ENCODE assay signal across 12 cellular contexts in the genomic region with DNA sequence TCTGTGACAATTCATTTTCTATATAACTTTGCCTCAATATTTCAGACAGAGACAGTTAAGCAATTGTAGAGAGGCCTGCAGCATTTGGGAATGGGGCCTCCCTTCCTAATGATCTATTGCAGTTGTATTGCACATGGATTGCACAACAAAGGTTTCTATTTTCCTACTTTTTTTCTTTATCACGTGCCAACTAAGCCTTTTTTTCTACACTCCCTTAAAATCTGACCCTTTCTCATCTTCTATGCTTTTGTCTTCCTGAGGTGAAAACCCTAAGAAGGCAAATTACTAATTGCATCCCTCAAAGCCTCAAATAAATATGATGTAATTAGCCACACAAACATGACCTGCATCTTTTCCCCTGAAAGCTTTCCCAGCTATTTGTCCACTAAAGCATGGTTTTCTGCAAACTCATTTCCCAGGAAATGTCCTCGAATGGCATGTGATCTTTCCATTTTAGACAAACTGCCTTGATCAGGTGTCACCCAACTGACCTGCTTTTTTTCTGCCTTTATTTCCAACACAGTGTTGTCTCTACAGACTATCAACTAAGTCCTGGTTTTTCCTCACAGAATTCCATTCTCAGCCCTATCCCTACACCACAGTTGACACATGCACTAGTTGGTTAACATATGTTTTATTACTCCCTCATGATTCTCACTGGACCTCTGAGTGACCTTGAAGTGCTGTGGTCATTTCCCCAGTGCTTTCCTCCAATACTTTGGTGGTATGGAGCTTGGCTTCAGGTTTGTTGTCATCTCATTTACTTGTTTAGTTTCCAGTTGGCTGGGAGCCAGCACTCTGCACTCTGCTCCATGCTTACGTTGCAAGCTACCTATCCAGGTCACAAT. TPM values are rescaled to one million over a fixed set of nuclear protein-coding genes. Genes with fewer than 3 reads are reported as not detected.
DNase-seq lines count a peak whose midpoint lies in the region; ATAC-seq and TF ChIP-seq lines count a peak whose summit lies in the region.
"Had no signal": no experiment of that assay in that cellular context is flagged by ENCODE, and none has a peak within 500 bp of the region (broad histone marks: within the 10 kb centered on the region; RNA-seq: fewer than 3 reads in every experiment).

No MANE protein-coding gene starts in this region.

- H3K9me3 ChIP-seq in SJCRH30 (replicated peaks), result no peaks in the 10 kb centered on the region
- H3K9me3 ChIP-seq: BLaER1 treated with 17β-estradiol and CSF1 and Interleukin-3, amounts not matched to agents 10 nM and 100 nM had no signal

- H3K27ac ChIP-seq in SJCRH30, result no peak overlapping the region
- H3K27ac ChIP-seq: BLaER1 treated with 17β-estradiol and CSF1 and Interleukin-3, amounts not matched to agents 10 nM and 100 nM had no signal

- TF ChIP-seq CTCF in epithelial cell of esophagus (IDR thresholded peaks at IDR 0.05; ENCODE audit: insufficient read depth, low read depth, low read length, missing control alignments), result no peak

- ATAC-seq in HG03378 (IDR thresholded peaks at IDR 0.05; ENCODE audit: unreplicated experiment), result no peak
- ATAC-seq: GM12878, natural killer cell had no signal

- H3K4me3 ChIP-seq in epithelial cell of esophagus (ENCODE audit: low read length) (no peak overlapping the region), skeletal muscle cell (ENCODE audit: low read depth, low read length) (no peak overlapping the region), SJCRH30 (no peak overlapping the region)
- H3K4me3 ChIP-seq: BLaER1 treated with 17β-estradiol and CSF1 and Interleukin-3, amounts not matched to agents 10 nM and 100 nM; GM12878 had no signal

- DNase-seq in NCI-H510A treated with DMSO at 0.1 percent for 48 hours (lab: John Stamatoyannopoulos, UW) (peak; percentile 43), NCI-H510A (lab: John Stamatoyannopoulos, UW) (no peak), NCI-H2029 treated with DMSO at 0.1 percent for 48 hours (lab: John Stamatoyannopoulos, UW) (peak; percentile 14), epithelial cell of esophagus (ENCODE audit: low read depth) (peak; percentile 40), skeletal muscle cell (ENCODE audit: low read depth) (peak; percentile 67), SJCRH30 (no peak), pons (ENCODE audit: low spot score) (no peak)
- DNase-seq: cortex of kidney, natural killer cell had no signal

- peaks cover 15% of the 10 kb centered on the region for H3K4me1 ChIP-seq in SJCRH30

- no peaks in the 10 kb centered on the region for H3K36me3 ChIP-seq in SJCRH30
- H3K36me3 ChIP-seq: BLaER1 treated with 17β-estradiol and CSF1 and Interleukin-3, amounts not matched to agents 10 nM and 100 nM had no signal

- no peaks in the 10 kb centered on the region for H3K27me3 ChIP-seq in SJCRH30
- H3K27me3 ChIP-seq: BLaER1 treated with 17β-estradiol and CSF1 and Interleukin-3, amounts not matched to agents 10 nM and 100 nM had no signal

RNA-seq across cellular contexts. Expression of a gene that starts 31.9 kb away (rescaled TPM):
- 37.1 and 44.5 TPM in 2 replicates for total RNA-seq in SJCRH30 (2014; rRNA removed; shearing (Covaris generic))

Comparison
In these comparisons a context has a peak if more than half of its experiments do, and no peak if none do; other contexts are left out.
1. DNase-seq: peak in NCI-H510A treated with DMSO at 0.1 percent for 48 hours (single experiment), NCI-H2029 treated with DMSO at 0.1 percent for 48 hours (single experiment), epithelial cell of esophagus (single experiment) and skeletal muscle cell (single experiment); none in NCI-H510A (single experiment), SJCRH30 (0 of 2) and pons (single experiment).